1 cellular context compared by ENCODE assay signal in the genomic region with DNA sequence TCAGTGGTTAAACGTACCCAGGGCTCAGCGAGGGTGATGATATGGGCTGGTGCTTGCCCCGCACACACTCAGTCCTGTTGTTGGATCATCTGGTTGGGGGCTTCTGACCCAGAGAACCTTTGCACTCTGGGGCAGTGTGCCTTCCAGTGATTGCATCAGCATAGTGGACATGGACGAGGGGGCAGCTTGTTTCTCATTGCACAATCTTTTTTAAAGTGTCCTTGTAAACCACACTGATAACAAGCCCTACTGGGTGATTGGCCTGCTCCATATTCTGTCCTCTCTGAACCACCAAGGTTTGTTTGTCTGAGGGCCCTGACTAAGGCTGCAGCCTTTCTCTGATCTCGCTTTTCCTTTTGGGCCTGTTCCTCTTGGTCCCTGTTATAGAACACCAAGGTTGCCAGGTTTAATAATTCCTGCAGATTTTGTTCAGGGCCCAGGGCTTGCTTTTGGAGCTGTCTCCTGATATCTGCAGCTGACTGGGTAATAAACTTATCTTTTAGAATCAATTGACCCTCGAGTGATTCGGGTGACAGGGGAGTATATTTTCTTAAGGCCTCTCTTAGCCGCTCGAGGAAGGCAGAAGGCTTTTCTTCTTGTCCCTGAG.
A peak's percentile ranks its signal among the peaks of the same experiment; 100 is the strongest.
TF ChIP-seq lines count a peak whose summit lies in the region.
"Not testable (repeated sequence)": the region's sequence is repeated elsewhere in the genome, so short reads cannot be mapped to it uniquely, and the experiment has no call there.

No MANE protein-coding gene starts in this region.

TF ChIP-seq in HepG2, 621 proteins besides CTCF, POLR2A, EP300 and RAD21 (continued from another document and continues in another):
- TF ChIP-seq, protein P1, sequence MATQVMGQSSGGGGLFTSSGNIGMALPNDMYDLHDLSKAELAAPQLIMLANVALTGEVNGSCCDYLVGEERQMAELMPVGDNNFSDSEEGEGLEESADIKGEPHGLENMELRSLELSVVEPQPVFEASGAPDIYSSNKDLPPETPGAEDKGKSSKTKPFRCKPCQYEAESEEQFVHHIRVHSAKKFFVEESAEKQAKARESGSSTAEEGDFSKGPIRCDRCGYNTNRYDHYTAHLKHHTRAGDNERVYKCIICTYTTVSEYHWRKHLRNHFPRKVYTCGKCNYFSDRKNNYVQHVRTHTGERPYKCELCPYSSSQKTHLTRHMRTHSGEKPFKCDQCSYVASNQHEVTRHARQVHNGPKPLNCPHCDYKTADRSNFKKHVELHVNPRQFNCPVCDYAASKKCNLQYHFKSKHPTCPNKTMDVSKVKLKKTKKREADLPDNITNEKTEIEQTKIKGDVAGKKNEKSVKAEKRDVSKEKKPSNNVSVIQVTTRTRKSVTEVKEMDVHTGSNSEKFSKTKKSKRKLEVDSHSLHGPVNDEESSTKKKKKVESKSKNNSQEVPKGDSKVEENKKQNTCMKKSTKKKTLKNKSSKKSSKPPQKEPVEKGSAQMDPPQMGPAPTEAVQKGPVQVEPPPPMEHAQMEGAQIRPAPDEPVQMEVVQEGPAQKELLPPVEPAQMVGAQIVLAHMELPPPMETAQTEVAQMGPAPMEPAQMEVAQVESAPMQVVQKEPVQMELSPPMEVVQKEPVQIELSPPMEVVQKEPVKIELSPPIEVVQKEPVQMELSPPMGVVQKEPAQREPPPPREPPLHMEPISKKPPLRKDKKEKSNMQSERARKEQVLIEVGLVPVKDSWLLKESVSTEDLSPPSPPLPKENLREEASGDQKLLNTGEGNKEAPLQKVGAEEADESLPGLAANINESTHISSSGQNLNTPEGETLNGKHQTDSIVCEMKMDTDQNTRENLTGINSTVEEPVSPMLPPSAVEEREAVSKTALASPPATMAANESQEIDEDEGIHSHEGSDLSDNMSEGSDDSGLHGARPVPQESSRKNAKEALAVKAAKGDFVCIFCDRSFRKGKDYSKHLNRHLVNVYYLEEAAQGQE (IDR thresholded peaks at IDR 0.05; ENCODE audit: borderline replicate concordance in 1 of 2, low read depth in 1 of 2, low read length in 2 of 2) = 0 out of 4 replicates have a peak, but pooled peaks of 1 of the 2 experiments have one; percentile 33
- TF ChIP-seq BORCS8-MEF2B (CRISPR knock-in tag; IDR thresholded peaks at IDR 0.05) (0 out of 2 replicates have a peak, but pooled peaks have one; percentile 49), ZFP1 (CRISPR knock-in tag; IDR thresholded peaks at IDR 0.05) (peak; percentile 35; the same call in 1 of the 2 replicates), SAP130 (CRISPR knock-in tag; IDR thresholded peaks at IDR 0.05; ENCODE audit: low read depth) (peak; percentile 83), ZSCAN21 (CRISPR knock-in tag; IDR thresholded peaks at IDR 0.05; ENCODE audit: borderline replicate concordance) (peak; percentile 83), CREB1 (CRISPR knock-in tag; IDR thresholded peaks at IDR 0.05) (peak; percentile 77), FOXK2 (IDR thresholded peaks at IDR 0.05) (0 out of 2 replicates have a peak, but pooled peaks have one; percentile 9), ESRRA (CRISPR knock-in tag; IDR thresholded peaks at IDR 0.05; ENCODE audit: low read depth) (peak; percentile 92), ZFY (CRISPR knock-in tag; IDR thresholded peaks at IDR 0.05) (peak; percentile 69), ZNF629 (CRISPR knock-in tag; conservative IDR thresholded peaks at IDR 0.05) (peak; percentile 67; the same call in 1 of the 2 replicates), NCOA2 (CRISPR knock-in tag; IDR thresholded peaks at IDR 0.05) (peak; percentile 94), ZNF205 (CRISPR knock-in tag; IDR thresholded peaks at IDR 0.05) (peak; percentile 75; the same call in 1 of the 2 replicates), SALL1 (CRISPR knock-in tag; IDR thresholded peaks at IDR 0.05) (peak; percentile 99), KDM3A (CRISPR knock-in tag; IDR thresholded peaks at IDR 0.05; ENCODE audit: low read depth) (peak; percentile 94), SMAD3 (CRISPR knock-in tag; IDR thresholded peaks at IDR 0.05) (0 out of 2 replicates have a peak, but pooled peaks have one; percentile 85), NR2F6 (IDR thresholded peaks at IDR 0.05) (peak; percentile 83), NR2F6 (CRISPR knock-in tag; IDR thresholded peaks at IDR 0.05) (peak; percentile 92), ZNF772 (CRISPR knock-in tag; IDR thresholded peaks at IDR 0.05) (peak; percentile 76), HDAC1 (CRISPR knock-in tag; IDR thresholded peaks at IDR 0.05) (peak; percentile 91), ZNF510 (CRISPR knock-in tag; IDR thresholded peaks at IDR 0.05; ENCODE audit: low read depth) (0 out of 2 replicates have a peak, but pooled peaks have one; percentile 34), ZNF343 (CRISPR knock-in tag; IDR thresholded peaks at IDR 0.05) (0 out of 2 replicates have a peak, but pooled peaks have one; percentile 48), RFXAP (CRISPR knock-in tag; IDR thresholded peaks at IDR 0.05; ENCODE audit: borderline replicate concordance) (peak; percentile 87), MED8 (CRISPR knock-in tag; IDR thresholded peaks at IDR 0.05; ENCODE audit: insufficient replicate concordance) (peak; percentile 71), KDM6A (CRISPR knock-in tag; IDR thresholded peaks at IDR 0.05; ENCODE audit: low read depth) (peak; percentile 66; the same call in 1 of the 2 replicates), ZNF746 (CRISPR knock-in tag; IDR thresholded peaks at IDR 0.05) (peak; percentile 93), CREM (IDR thresholded peaks at IDR 0.05) (peak; percentile 83), SALL2 (CRISPR knock-in tag; IDR thresholded peaks at IDR 0.05) (peak; percentile 78; the same call in 1 of the 2 replicates), NAIF1 (CRISPR knock-in tag; IDR thresholded peaks at IDR 0.05; ENCODE audit: borderline replicate concordance) (peak; percentile 49; the same call in 1 of the 2 replicates), ZNF614 (CRISPR knock-in tag; IDR thresholded peaks at IDR 0.05; ENCODE audit: borderline replicate concordance) (peak; percentile 87; the same call in 1 of the 2 replicates), ZNF619 (CRISPR knock-in tag; IDR thresholded peaks at IDR 0.05) (peak; percentile 63; the same call in 1 of the 2 replicates), NR2F1 (CRISPR knock-in tag; IDR thresholded peaks at IDR 0.05) (peak; percentile 73 to 86), TCF12 (CRISPR knock-in tag; IDR thresholded peaks at IDR 0.05) (peak; percentile 86; the same call in 1 of the 2 replicates), ZNF292 (CRISPR knock-in tag; IDR thresholded peaks at IDR 0.05; ENCODE audit: borderline replicate concordance, low read depth) (peak; percentile 72; the same call in 1 of the 2 replicates), ZNF790 (CRISPR knock-in tag; IDR thresholded peaks at IDR 0.05; ENCODE audit: borderline replicate concordance) (0 out of 2 replicates have a peak, but pooled peaks have one; percentile 37), HIVEP1 (CRISPR knock-in tag; IDR thresholded peaks at IDR 0.05) (peak; percentile 73; the same call in 1 of the 2 replicates), MEIS1 (CRISPR knock-in tag; IDR thresholded peaks at IDR 0.05; ENCODE audit: borderline replicate concordance) (peak; percentile 81; the same call in 1 of the 2 replicates), ZNF230 (CRISPR knock-in tag; IDR thresholded peaks at IDR 0.05) (peak; percentile 88; the same call in 1 of the 2 replicates), ZNF615 (CRISPR knock-in tag; IDR thresholded peaks at IDR 0.05; ENCODE audit: borderline replicate concordance) (0 out of 2 replicates have a peak, but pooled peaks have one; percentile 20), RARA (CRISPR knock-in tag; IDR thresholded peaks at IDR 0.05) (peak; percentile 96), ZKSCAN8 (CRISPR knock-in tag; IDR thresholded peaks at IDR 0.05; ENCODE audit: borderline replicate concordance) (peak; percentile 73; the same call in 1 of the 2 replicates), ZNF430 (CRISPR knock-in tag; IDR thresholded peaks at IDR 0.05) (peak; percentile 80; the same call in 1 of the 2 replicates)
- TF ChIP-seq, protein P2, sequence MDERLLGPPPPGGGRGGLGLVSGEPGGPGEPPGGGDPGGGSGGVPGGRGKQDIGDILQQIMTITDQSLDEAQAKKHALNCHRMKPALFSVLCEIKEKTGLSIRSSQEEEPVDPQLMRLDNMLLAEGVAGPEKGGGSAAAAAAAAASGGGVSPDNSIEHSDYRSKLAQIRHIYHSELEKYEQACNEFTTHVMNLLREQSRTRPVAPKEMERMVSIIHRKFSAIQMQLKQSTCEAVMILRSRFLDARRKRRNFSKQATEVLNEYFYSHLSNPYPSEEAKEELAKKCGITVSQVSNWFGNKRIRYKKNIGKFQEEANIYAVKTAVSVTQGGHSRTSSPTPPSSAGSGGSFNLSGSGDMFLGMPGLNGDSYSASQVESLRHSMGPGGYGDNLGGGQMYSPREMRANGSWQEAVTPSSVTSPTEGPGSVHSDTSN (CRISPR knock-in tag; IDR thresholded peaks at IDR 0.05) = 0 out of 2 replicates have a peak, but pooled peaks have one; percentile 20
- TF ChIP-seq, protein P3, sequence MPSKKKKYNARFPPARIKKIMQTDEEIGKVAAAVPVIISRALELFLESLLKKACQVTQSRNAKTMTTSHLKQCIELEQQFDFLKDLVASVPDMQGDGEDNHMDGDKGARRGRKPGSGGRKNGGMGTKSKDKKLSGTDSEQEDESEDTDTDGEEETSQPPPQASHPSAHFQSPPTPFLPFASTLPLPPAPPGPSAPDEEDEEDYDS (CRISPR knock-in tag; IDR thresholded peaks at IDR 0.05) = peak; percentile 23; the same call in 1 of the 2 replicates
- TF ChIP-seq CREB1 (IDR thresholded peaks at IDR 0.05); CREM (CRISPR knock-in tag; IDR thresholded peaks at IDR 0.05); TCF12 (IDR thresholded peaks at IDR 0.05): not testable (repeated sequence)
- TF ChIP-seq, protein P4, sequence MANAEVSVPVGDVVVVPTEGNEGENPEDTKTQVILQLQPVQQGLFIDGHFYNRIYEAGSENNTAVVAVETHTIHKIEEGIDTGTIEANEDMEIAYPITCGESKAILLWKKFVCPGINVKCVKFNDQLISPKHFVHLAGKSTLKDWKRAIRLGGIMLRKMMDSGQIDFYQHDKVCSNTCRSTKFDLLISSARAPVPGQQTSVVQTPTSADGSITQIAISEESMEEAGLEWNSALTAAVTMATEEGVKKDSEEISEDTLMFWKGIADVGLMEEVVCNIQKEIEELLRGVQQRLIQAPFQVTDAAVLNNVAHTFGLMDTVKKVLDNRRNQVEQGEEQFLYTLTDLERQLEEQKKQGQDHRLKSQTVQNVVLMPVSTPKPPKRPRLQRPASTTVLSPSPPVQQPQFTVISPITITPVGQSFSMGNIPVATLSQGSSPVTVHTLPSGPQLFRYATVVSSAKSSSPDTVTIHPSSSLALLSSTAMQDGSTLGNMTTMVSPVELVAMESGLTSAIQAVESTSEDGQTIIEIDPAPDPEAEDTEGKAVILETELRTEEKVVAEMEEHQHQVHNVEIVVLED (CRISPR knock-in tag; IDR thresholded peaks at IDR 0.05; ENCODE audit: borderline replicate concordance) = peak; percentile 38; the same call in 1 of the 2 replicates
- TF ChIP-seq, protein P5, sequence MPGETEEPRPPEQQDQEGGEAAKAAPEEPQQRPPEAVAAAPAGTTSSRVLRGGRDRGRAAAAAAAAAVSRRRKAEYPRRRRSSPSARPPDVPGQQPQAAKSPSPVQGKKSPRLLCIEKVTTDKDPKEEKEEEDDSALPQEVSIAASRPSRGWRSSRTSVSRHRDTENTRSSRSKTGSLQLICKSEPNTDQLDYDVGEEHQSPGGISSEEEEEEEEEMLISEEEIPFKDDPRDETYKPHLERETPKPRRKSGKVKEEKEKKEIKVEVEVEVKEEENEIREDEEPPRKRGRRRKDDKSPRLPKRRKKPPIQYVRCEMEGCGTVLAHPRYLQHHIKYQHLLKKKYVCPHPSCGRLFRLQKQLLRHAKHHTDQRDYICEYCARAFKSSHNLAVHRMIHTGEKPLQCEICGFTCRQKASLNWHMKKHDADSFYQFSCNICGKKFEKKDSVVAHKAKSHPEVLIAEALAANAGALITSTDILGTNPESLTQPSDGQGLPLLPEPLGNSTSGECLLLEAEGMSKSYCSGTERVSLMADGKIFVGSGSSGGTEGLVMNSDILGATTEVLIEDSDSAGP (CRISPR knock-in tag; IDR thresholded peaks at IDR 0.05; ENCODE audit: borderline replicate concordance) = peak; percentile 90
- TF ChIP-seq, protein P6, sequence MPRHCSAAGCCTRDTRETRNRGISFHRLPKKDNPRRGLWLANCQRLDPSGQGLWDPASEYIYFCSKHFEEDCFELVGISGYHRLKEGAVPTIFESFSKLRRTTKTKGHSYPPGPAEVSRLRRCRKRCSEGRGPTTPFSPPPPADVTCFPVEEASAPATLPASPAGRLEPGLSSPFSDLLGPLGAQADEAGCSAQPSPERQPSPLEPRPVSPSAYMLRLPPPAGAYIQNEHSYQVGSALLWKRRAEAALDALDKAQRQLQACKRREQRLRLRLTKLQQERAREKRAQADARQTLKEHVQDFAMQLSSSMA (CRISPR knock-in tag; IDR thresholded peaks at IDR 0.05) = 0 out of 2 replicates have a peak, but pooled peaks have one; percentile 28
- TF ChIP-seq, protein P7, sequence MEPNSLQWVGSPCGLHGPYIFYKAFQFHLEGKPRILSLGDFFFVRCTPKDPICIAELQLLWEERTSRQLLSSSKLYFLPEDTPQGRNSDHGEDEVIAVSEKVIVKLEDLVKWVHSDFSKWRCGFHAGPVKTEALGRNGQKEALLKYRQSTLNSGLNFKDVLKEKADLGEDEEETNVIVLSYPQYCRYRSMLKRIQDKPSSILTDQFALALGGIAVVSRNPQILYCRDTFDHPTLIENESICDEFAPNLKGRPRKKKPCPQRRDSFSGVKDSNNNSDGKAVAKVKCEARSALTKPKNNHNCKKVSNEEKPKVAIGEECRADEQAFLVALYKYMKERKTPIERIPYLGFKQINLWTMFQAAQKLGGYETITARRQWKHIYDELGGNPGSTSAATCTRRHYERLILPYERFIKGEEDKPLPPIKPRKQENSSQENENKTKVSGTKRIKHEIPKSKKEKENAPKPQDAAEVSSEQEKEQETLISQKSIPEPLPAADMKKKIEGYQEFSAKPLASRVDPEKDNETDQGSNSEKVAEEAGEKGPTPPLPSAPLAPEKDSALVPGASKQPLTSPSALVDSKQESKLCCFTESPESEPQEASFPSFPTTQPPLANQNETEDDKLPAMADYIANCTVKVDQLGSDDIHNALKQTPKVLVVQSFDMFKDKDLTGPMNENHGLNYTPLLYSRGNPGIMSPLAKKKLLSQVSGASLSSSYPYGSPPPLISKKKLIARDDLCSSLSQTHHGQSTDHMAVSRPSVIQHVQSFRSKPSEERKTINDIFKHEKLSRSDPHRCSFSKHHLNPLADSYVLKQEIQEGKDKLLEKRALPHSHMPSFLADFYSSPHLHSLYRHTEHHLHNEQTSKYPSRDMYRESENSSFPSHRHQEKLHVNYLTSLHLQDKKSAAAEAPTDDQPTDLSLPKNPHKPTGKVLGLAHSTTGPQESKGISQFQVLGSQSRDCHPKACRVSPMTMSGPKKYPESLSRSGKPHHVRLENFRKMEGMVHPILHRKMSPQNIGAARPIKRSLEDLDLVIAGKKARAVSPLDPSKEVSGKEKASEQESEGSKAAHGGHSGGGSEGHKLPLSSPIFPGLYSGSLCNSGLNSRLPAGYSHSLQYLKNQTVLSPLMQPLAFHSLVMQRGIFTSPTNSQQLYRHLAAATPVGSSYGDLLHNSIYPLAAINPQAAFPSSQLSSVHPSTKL (CRISPR knock-in tag; IDR thresholded peaks at IDR 0.05) = peak; percentile 98
- TF ChIP-seq, protein P8, sequence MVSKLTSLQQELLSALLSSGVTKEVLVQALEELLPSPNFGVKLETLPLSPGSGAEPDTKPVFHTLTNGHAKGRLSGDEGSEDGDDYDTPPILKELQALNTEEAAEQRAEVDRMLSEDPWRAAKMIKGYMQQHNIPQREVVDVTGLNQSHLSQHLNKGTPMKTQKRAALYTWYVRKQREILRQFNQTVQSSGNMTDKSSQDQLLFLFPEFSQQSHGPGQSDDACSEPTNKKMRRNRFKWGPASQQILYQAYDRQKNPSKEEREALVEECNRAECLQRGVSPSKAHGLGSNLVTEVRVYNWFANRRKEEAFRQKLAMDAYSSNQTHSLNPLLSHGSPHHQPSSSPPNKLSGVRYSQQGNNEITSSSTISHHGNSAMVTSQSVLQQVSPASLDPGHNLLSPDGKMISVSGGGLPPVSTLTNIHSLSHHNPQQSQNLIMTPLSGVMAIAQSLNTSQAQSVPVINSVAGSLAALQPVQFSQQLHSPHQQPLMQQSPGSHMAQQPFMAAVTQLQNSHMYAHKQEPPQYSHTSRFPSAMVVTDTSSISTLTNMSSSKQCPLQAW (CRISPR knock-in tag; IDR thresholded peaks at IDR 0.05) = peak; percentile 90
